ENCODE assay signal across 20 cellular contexts in the genomic region with DNA sequence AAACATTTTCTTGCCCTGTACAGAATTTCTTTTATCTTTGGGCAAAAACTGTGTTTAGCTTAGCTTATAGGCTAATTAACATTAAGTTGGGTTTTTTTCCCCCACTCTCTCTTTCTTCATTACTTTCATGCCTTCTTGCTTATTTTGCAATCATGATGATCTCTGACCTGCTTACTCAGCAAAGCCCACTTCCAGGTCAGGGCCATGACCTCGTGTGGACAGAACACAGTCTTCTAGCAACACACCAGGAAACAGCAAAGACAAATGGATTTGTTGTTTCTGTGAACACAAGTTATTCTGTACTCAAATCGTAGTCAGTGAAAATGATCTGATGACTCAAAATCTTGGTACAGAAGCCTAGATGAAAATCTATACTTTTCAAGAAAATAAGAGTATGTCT.
DNase-seq lines count a peak whose midpoint lies in the region; ATAC-seq, FAIRE-seq and TF ChIP-seq lines count a peak whose summit lies in the region.
"Had no signal": no experiment of that assay in that cellular context is flagged by ENCODE, and none has a peak within 500 bp of the region (broad histone marks: within the 10 kb centered on the region; RNA-seq: fewer than 3 reads in every experiment).

No MANE protein-coding gene starts in this region.

- no peaks in the 10 kb centered on the region for H3K9me3 ChIP-seq in pancreas
- H3K9me3 ChIP-seq: neutrophil, tibial nerve had no signal

- H3K27me3 ChIP-seq in pancreas = no peaks in the 10 kb centered on the region
- H3K27me3 ChIP-seq: neutrophil, tibial nerve had no signal

- DNase-seq in GM12891 (ENCODE audit: insufficient read length, low spot score) = no peak
- peak; percentile 11 for DNase-seq in RPMI8226
- DNase-seq in fibroblast of the conjunctiva (ENCODE audit: low read depth) = peak; percentile 43
- no peak for DNase-seq in pancreas
- no peak for DNase-seq in cerebellum (ENCODE audit: low spot score)
- DNase-seq in activated CD8-positive, alpha-beta memory T cell treated with anti-CD3 and anti-CD28 coated beads, Interleukin-2, amount 50 U/mL, for 4 hours = no peak
- DNase-seq: activated CD8-positive, alpha-beta memory T cell treated with anti-CD3 and anti-CD28 coated beads for 24 hours; activated gamma-delta T cell treated with Interleukin-2 at 50 U/mL for 16 hours; DMS 273 treated with DMSO at 0.1 percent for 48 hours; NCI-H2029; NCI-H69; stimulated activated CD4-positive, alpha-beta T cell treated with anti-CD3 and anti-CD28 coated beads, Interleukin-15, amount 100 ng/mL, for 24 hours had no signal

- intact Hi-C loops in pancreas (cut with DNase I) = no loop called here

- TF ChIP-seq POLR2A in GM12891 (IDR thresholded peaks at IDR 0.05; ENCODE audit: low read depth, low read length) = no peak

- H3K4me1 ChIP-seq in pancreas = peaks cover 0 to 7% (median 0%) of the 10 kb centered on the region in 3 donors

- no peak overlapping the region for H3K27ac ChIP-seq in pancreas
- H3K27ac ChIP-seq: KMS-11, neutrophil had no signal

- ATAC-seq in pancreas = peak in 3 of 4 donors; percentile 27 to 47 (median 35)
- ATAC-seq in HG03196 (IDR thresholded peaks at IDR 0.05; ENCODE audit: unreplicated experiment) = no peak
- no peak for ATAC-seq in GM19328 (IDR thresholded peaks at IDR 0.05; ENCODE audit: unreplicated experiment)

- H3K36me3 ChIP-seq in pancreas = no peaks in the 10 kb centered on the region
- H3K36me3 ChIP-seq: neutrophil had no signal

- 35 to 44% methylated on average over 2 of the region's 2 CpGs for WGBS in pancreas, 2 donors

- FAIRE-seq in GM12891 (lab: Jason Lieb, UNC) (peak; percentile 56), pancreas (lab: Jason Lieb, UNC) (peak; percentile 5)
- FAIRE-seq: bronchial epithelial cell, endometrium had no signal

- TF ChIP-seq CTCF in pancreas (IDR thresholded peaks at IDR 0.05) = no peak

- H3K4me3 ChIP-seq in pancreas = no peak overlapping the region
- H3K4me3 ChIP-seq: lung, tibial nerve had no signal

TF ChIP-seq in GM12891, 5 proteins besides CTCF, POLR2A, EP300 and RAD21:
- TF ChIP-seq PAX5 (IDR thresholded peaks at IDR 0.05; ENCODE audit: insufficient read depth, low read length, severe bottlenecking) (no peak), POU2F2 (IDR thresholded peaks at IDR 0.05; ENCODE audit: low read depth, low read length) (no peak), TAF1 (IDR thresholded peaks at IDR 0.05; ENCODE audit: low read depth, low read length) (no peak), SPI1 (IDR thresholded peaks at IDR 0.05; ENCODE audit: low read depth, low read length) (no peak), POLR2AphosphoS5 (IDR thresholded peaks at IDR 0.05; ENCODE audit: low read depth, low read length) (no peak)

Comparison
In these comparisons a context has a peak if more than half of its experiments do, and no peak if none do; other contexts are left out.
1. DNase-seq: peak in RPMI8226 (single experiment) and fibroblast of the conjunctiva (single experiment); none in GM12891 (single experiment), pancreas (0 of 6), cerebellum (single experiment) and activated CD8-positive, alpha-beta memory T cell treated with anti-CD3 and anti-CD28 coated beads, Interleukin-2, amount 50 U/mL, for 4 hours (single experiment).
2. ATAC-seq: peak in pancreas (3 of 4); none in HG03196 (single experiment) and GM19328 (single experiment).